33 cellular contexts compared by ENCODE assay signal in genomic region chr17:6690641-6691040, GRCh38. TPM values are rescaled to one million over a fixed set of nuclear protein-coding genes. Genes with fewer than 3 reads are reported as not detected.
"Had no signal": no experiment of that assay in that cellular context is flagged by ENCODE, and none has a peak within 500 bp of the region (broad histone marks: within the 10 kb centered on the region; RNA-seq: fewer than 3 reads in every experiment).

No MANE protein-coding gene starts in this region.

- H3K4me3 Mint-ChIP-seq: activated CD4-positive, alpha-beta memory T cell treated with anti-CD3 and anti-CD28 coated beads, Interleukin-2, amount 10 ng/mL, durations not matched to agents 7 days and 5 days; activated CD4-positive, alpha-beta T cell treated with anti-CD3 and anti-CD28 coated beads for 36 hours; activated CD4-positive, alpha-beta T cell treated with anti-CD3 and anti-CD28 coated beads, Interleukin-2, amount 10 ng/mL, durations not matched to agents 24 days and 14 days; activated naive CD4-positive, alpha-beta T cell treated with anti-CD3 and anti-CD28 coated beads, Interleukin-2, amount 10 ng/mL, durations not matched to agents 7 days and 5 days; activated naive CD8-positive, alpha-beta T cell treated with anti-CD3 and anti-CD28 coated beads, Interleukin-2, amount 10 ng/mL, durations not matched to agents 7 days and 5 days; activated T-cell treated with anti-CD3 and anti-CD28 coated beads, Interleukin-2, amount 50 U/mL, for 24 hours; activated T-cell treated with anti-CD3 and anti-CD28 coated beads, Interleukin-2, amount 50 U/mL, for 72 hours; brain; dendritic cell treated with granulocyte-macrophage colony-stimulating factor and Interleukin-4, amounts not matched to agents 40 ng/mL and 50 ng/mL, for 4 days; effector memory CD8-positive, alpha-beta T cell; T-helper 17 cell; T-helper 2 cell treated with Interferon-gamma antibody and Interleukin-4, amounts not matched to agents 5 μg/mL and 100 μg/mL, for 36 hours had no signal

- H3K27ac ChIP-seq: ascending aorta, breast epithelium, cardiac muscle cell, coronary artery, esophagus muscularis mucosa, foreskin keratinocyte, gastrocnemius medialis had no signal

- H3K4me3 ChIP-seq: ascending aorta, breast epithelium, cardiac muscle cell, coronary artery, dorsolateral prefrontal cortex, esophagus muscularis mucosa, gastrocnemius medialis had no signal

- H3K4me1 Mint-ChIP-seq: activated CD4-positive, alpha-beta memory T cell treated with anti-CD3 and anti-CD28 coated beads, Interleukin-2, amount 10 ng/mL, durations not matched to agents 7 days and 5 days; activated CD4-positive, alpha-beta T cell treated with anti-CD3 and anti-CD28 coated beads for 36 hours; activated CD4-positive, alpha-beta T cell treated with anti-CD3 and anti-CD28 coated beads, Interleukin-2, amount 10 ng/mL, durations not matched to agents 24 days and 14 days; activated naive CD4-positive, alpha-beta T cell treated with anti-CD3 and anti-CD28 coated beads, Interleukin-2, amount 10 ng/mL, durations not matched to agents 7 days and 5 days; activated naive CD8-positive, alpha-beta T cell treated with anti-CD3 and anti-CD28 coated beads, Interleukin-2, amount 10 ng/mL, durations not matched to agents 7 days and 5 days; brain had no signal

- H3K27me3 ChIP-seq: ascending aorta, dorsolateral prefrontal cortex, gastrocnemius medialis had no signal

- H3K4me1 ChIP-seq: ascending aorta, breast epithelium, esophagus muscularis mucosa, foreskin keratinocyte, gastrocnemius medialis had no signal

- H3K9me3 Mint-ChIP-seq: activated CD4-positive, alpha-beta memory T cell treated with anti-CD3 and anti-CD28 coated beads, Interleukin-2, amount 10 ng/mL, durations not matched to agents 7 days and 5 days; activated CD4-positive, alpha-beta T cell treated with anti-CD3 and anti-CD28 coated beads, Interleukin-2, amount 10 ng/mL, durations not matched to agents 24 days and 14 days; activated naive CD4-positive, alpha-beta T cell treated with anti-CD3 and anti-CD28 coated beads, Interleukin-2, amount 10 ng/mL, durations not matched to agents 7 days and 5 days; activated naive CD4-positive, alpha-beta T cell treated with anti-CD3 and anti-CD28 coated beads, Interleukin-2, amount 50 U/mL, for 72 hours; activated naive CD8-positive, alpha-beta T cell treated with anti-CD3 and anti-CD28 coated beads, Interleukin-2, amount 10 ng/mL, durations not matched to agents 7 days and 5 days; activated T-cell treated with anti-CD3 and anti-CD28 coated beads, Interleukin-2, amount 50 U/mL, for 24 hours; activated T-cell treated with anti-CD3 and anti-CD28 coated beads, Interleukin-2, amount 50 U/mL, for 72 hours; brain; dendritic cell treated with granulocyte-macrophage colony-stimulating factor and Interleukin-4, amounts not matched to agents 40 ng/mL and 50 ng/mL, for 4 days; effector memory CD8-positive, alpha-beta T cell; T-helper 2 cell treated with Interferon-gamma antibody and Interleukin-4, amounts not matched to agents 5 μg/mL and 100 μg/mL, for 36 hours had no signal

- ATAC-seq: activated CD4-positive, alpha-beta T cell treated with anti-CD3 and anti-CD28 coated beads for 36 hours; activated naive CD4-positive, alpha-beta T cell treated with anti-CD3 and anti-CD28 coated beads, Interleukin-2, amount 50 U/mL, for 72 hours; activated T-cell treated with anti-CD3 and anti-CD28 coated beads, Interleukin-2, amount 50 U/mL, for 72 hours; effector memory CD8-positive, alpha-beta T cell; foreskin keratinocyte; gastrocnemius medialis; T-helper 17 cell had no signal

- H3K9me3 ChIP-seq: ascending aorta, breast epithelium, esophagus muscularis mucosa, gastrocnemius medialis had no signal

- H3K36me3 ChIP-seq: ascending aorta, breast epithelium, cardiac muscle cell, esophagus muscularis mucosa, gastrocnemius medialis had no signal

- H3K36me3 Mint-ChIP-seq: activated naive CD4-positive, alpha-beta T cell treated with anti-CD3 and anti-CD28 coated beads, Interleukin-2, amount 10 ng/mL, durations not matched to agents 7 days and 5 days; activated naive CD4-positive, alpha-beta T cell treated with anti-CD3 and anti-CD28 coated beads, Interleukin-2, amount 50 U/mL, for 72 hours; activated naive CD8-positive, alpha-beta T cell treated with anti-CD3 and anti-CD28 coated beads, Interleukin-2, amount 10 ng/mL, durations not matched to agents 7 days and 5 days; brain had no signal

- H3K27ac Mint-ChIP-seq: activated CD4-positive, alpha-beta memory T cell treated with anti-CD3 and anti-CD28 coated beads, Interleukin-2, amount 10 ng/mL, durations not matched to agents 7 days and 5 days; activated CD4-positive, alpha-beta T cell treated with anti-CD3 and anti-CD28 coated beads for 36 hours; activated CD4-positive, alpha-beta T cell treated with anti-CD3 and anti-CD28 coated beads, Interleukin-2, amount 10 ng/mL, durations not matched to agents 24 days and 14 days; activated naive CD4-positive, alpha-beta T cell treated with anti-CD3 and anti-CD28 coated beads, Interleukin-2, amount 10 ng/mL, durations not matched to agents 7 days and 5 days; activated naive CD4-positive, alpha-beta T cell treated with anti-CD3 and anti-CD28 coated beads, Interleukin-2, amount 50 U/mL, for 72 hours; activated naive CD8-positive, alpha-beta T cell treated with anti-CD3 and anti-CD28 coated beads, Interleukin-2, amount 10 ng/mL, durations not matched to agents 7 days and 5 days; activated T-cell treated with anti-CD3 and anti-CD28 coated beads, Interleukin-2, amount 50 U/mL, for 24 hours; activated T-cell treated with anti-CD3 and anti-CD28 coated beads, Interleukin-2, amount 50 U/mL, for 72 hours; brain; dendritic cell treated with granulocyte-macrophage colony-stimulating factor and Interleukin-4, amounts not matched to agents 40 ng/mL and 50 ng/mL, for 4 days; effector memory CD8-positive, alpha-beta T cell; T-helper 17 cell; T-helper 2 cell treated with Interferon-gamma antibody and Interleukin-4, amounts not matched to agents 5 μg/mL and 100 μg/mL, for 36 hours had no signal

- DNase-seq: activated CD4-positive, alpha-beta memory T cell treated with anti-CD3 and anti-CD28 coated beads, Interleukin-2, amount 10 ng/mL, durations not matched to agents 7 days and 5 days; activated CD4-positive, alpha-beta T cell treated with anti-CD3 and anti-CD28 coated beads for 36 hours; activated CD4-positive, alpha-beta T cell treated with anti-CD3 and anti-CD28 coated beads, Interleukin-2, amount 10 ng/mL, durations not matched to agents 24 days and 14 days; activated CD4-positive, CD25-positive, alpha-beta regulatory T cell; activated CD4-positive, CD25-positive, alpha-beta regulatory T cell treated with anti-CD3 and anti-CD28 coated beads, Interleukin-2, amount 50 U/mL, for 72 hours; activated CD8-positive, alpha-beta memory T cell treated with anti-CD3 and anti-CD28 coated beads, Interleukin-2, amount 50 U/mL, for 48 hours; activated gamma-delta T cell; activated naive CD4-positive, alpha-beta T cell; activated naive CD4-positive, alpha-beta T cell treated with anti-CD3 and anti-CD28 coated beads, Interleukin-2, amount 10 ng/mL, durations not matched to agents 7 days and 5 days; activated naive CD8-positive, alpha-beta T cell treated with anti-CD3 and anti-CD28 coated beads, Interleukin-2, amount 10 ng/mL, durations not matched to agents 7 days and 5 days; activated T-cell treated with anti-CD3 and anti-CD28 coated beads for 4 hours; activated T-cell treated with anti-CD3 and anti-CD28 coated beads, Interleukin-2, amount 50 U/mL, for 24 hours; activated T-cell treated with anti-CD3 and anti-CD28 coated beads, Interleukin-2, amount 50 U/mL, for 72 hours; central memory CD4-positive, alpha-beta T cell; cerebellar nuclear complex; dorsolateral prefrontal cortex; effector memory CD8-positive, alpha-beta T cell; erythroblast; foreskin keratinocyte; gastrocnemius medialis; glutamatergic neuron; T-helper 1 cell; T-helper 17 cell; T1000 had no signal

RNA-seq across cellular contexts. Expression of gene SLC13A5, which starts 22.5 kb away (rescaled TPM):
- total RNA-seq: activated CD4-positive, alpha-beta memory T cell treated with anti-CD3 and anti-CD28 coated beads, Interleukin-2, amount 10 ng/mL, durations not matched to agents 7 days and 5 days; activated CD4-positive, alpha-beta T cell treated with anti-CD3 and anti-CD28 coated beads for 36 hours; activated CD4-positive, alpha-beta T cell treated with anti-CD3 and anti-CD28 coated beads, Interleukin-2, amount 10 ng/mL, durations not matched to agents 24 days and 14 days; activated naive CD4-positive, alpha-beta T cell treated with anti-CD3 and anti-CD28 coated beads, Interleukin-2, amount 50 U/mL, for 72 hours; activated naive CD8-positive, alpha-beta T cell treated with anti-CD3 and anti-CD28 coated beads, Interleukin-2, amount 10 ng/mL, durations not matched to agents 7 days and 5 days; T-helper 17 cell had no signal

RNA-seq across cellular contexts. Expression of gene MED31, which starts 39.2 kb away (rescaled TPM):
- total RNA-seq: ascending aorta had no signal
